Comparison of ENCODE assay signal across 14 cellular contexts in genomic region chr10:84172435-84173356, GRCh38. TPM values are rescaled to one million over a fixed set of nuclear protein-coding genes. Genes with fewer than 3 reads are reported as not detected.
A peak's percentile ranks its signal among the peaks of the same experiment; 100 is the strongest.
DNase-seq lines count a peak whose midpoint lies in the region; ATAC-seq, FAIRE-seq and TF ChIP-seq lines count a peak whose summit lies in the region.
"Had no signal": no experiment of that assay in that cellular context is flagged by ENCODE, and none has a peak within 500 bp of the region (broad histone marks: within the 10 kb centered on the region; RNA-seq: fewer than 3 reads in every experiment).

No MANE protein-coding gene starts in this region.

- no peaks in the 10 kb centered on the region for H3K9me3 Mint-ChIP-seq in natural killer cell

- no peaks in the 10 kb centered on the region for H3K36me3 Mint-ChIP-seq in natural killer cell
- H3K36me3 Mint-ChIP-seq: CD4-positive, CD25-positive, alpha-beta regulatory T cell had no signal

- DNase-seq in GM12891 (ENCODE audit: insufficient read length, low spot score) (no peak), GM20000 (ENCODE audit: low spot score) (peak; percentile 15), natural killer cell (no peak), erythroblast (lab: John Stamatoyannopoulos, UW) (no peak), NCI-H526 (lab: John Stamatoyannopoulos, UW) (no peak)
- DNase-seq in effector CD8-positive, alpha-beta T cell (lab: John Stamatoyannopoulos, UW), result no peak
- DNase-seq: activated naive CD4-positive, alpha-beta T cell treated with anti-CD3 and anti-CD28 coated beads, Interleukin-2, amount 50 U/mL, for 16 hours; CD4-positive, CD25-positive, alpha-beta regulatory T cell; NCI-H187; uterus had no signal

- intact Hi-C loops in natural killer cell (cut with micrococcal nuclease), result no loop called here

- peak; percentile 75 for FAIRE-seq in GM12891 (lab: Jason Lieb, UNC)

- no peak overlapping the region for H3K4me3 Mint-ChIP-seq in natural killer cell
- H3K4me3 Mint-ChIP-seq: CD4-positive, CD25-positive, alpha-beta regulatory T cell had no signal

- peak; percentile 42 for ATAC-seq in HG03097 (IDR thresholded peaks at IDR 0.05; ENCODE audit: low FRiP score, unreplicated experiment)
- peak; percentile 63 for ATAC-seq in esophagus mucosa
- no peak for ATAC-seq in natural killer cell

- no peaks in the 10 kb centered on the region for H3K27me3 Mint-ChIP-seq in natural killer cell (ENCODE audit: low read depth in 2 of 2)
- H3K27me3 Mint-ChIP-seq: CD4-positive, CD25-positive, alpha-beta regulatory T cell had no signal

- H3K27ac Mint-ChIP-seq in natural killer cell, result no peak overlapping the region
- H3K27ac Mint-ChIP-seq: CD4-positive, CD25-positive, alpha-beta regulatory T cell had no signal

- H3K4me1 Mint-ChIP-seq in natural killer cell, result peaks cover 4 to 10% of the 10 kb centered on the region in 2 donors

- TF ChIP-seq CTCF in GM20000 (IDR thresholded peaks at IDR 0.05; ENCODE audit: extremely low read depth, missing control alignments) (no peak), natural killer cell (IDR thresholded peaks at IDR 0.05) (no peak)

- no peak for TF ChIP-seq POLR2A in GM12891 (IDR thresholded peaks at IDR 0.05; ENCODE audit: low read depth, low read length)
- no peak for TF ChIP-seq POLR2A in erythroblast (IDR thresholded peaks at IDR 0.05; ENCODE audit: low read length)

TF ChIP-seq in GM12891, 5 proteins besides CTCF, POLR2A, EP300 and RAD21:
- TF ChIP-seq POLR2AphosphoS5 (IDR thresholded peaks at IDR 0.05; ENCODE audit: low read depth, low read length) (no peak), SPI1 (IDR thresholded peaks at IDR 0.05; ENCODE audit: low read depth, low read length) (no peak)

RNA-seq across cellular contexts. Expression of gene GPR15LG, which starts 0.9 kb away (rescaled TPM):
- not detected for polyA plus RNA-seq in GM12891 (2012; ENCODE audit: low read depth, missing spikeins)
- total RNA-seq in esophagus mucosa (404 TPM), natural killer cell (not detected)
- total RNA-seq: CD4-positive, CD25-positive, alpha-beta regulatory T cell; lung microvascular endothelial cell; T-helper 2 cell treated with Interferon-gamma antibody and Interleukin-4, amounts not matched to agents 100 ng/mL and 5 ng/mL, for 36 hours; uterus had no signal
- polyA plus RNA-seq: CD4-positive, CD25-positive, alpha-beta regulatory T cell had no signal

RNA-seq across cellular contexts. Expression of gene CDHR1, which starts 21.6 kb away (rescaled TPM):
- 0.19 TPM for polyA plus RNA-seq in GM12891 (2012; ENCODE audit: low read depth, missing spikeins)
- total RNA-seq in esophagus mucosa, result 29.0 TPM
- 1 to 10 TPM; 4.0 to 9.5 (median 6.5) TPM for total RNA-seq in natural killer cell
- total RNA-seq: T-helper 2 cell treated with Interferon-gamma antibody and Interleukin-4, amounts not matched to agents 100 ng/mL and 5 ng/mL, for 36 hours had no signal

RNA-seq across cellular contexts. Expression of gene GHITM, which starts 33.4 kb away (rescaled TPM):
- polyA plus RNA-seq in GM12891 (2012; ENCODE audit: low read depth, missing spikeins), result 121 TPM
- total RNA-seq in esophagus mucosa, result 142 TPM
- total RNA-seq in natural killer cell, result 10 to 100 TPM; 84.3 to 89.3 (median 87.9) TPM

RNA-seq across cellular contexts. Expression of gene LRIT2, which starts 52.6 kb away (rescaled TPM):
- not detected for polyA plus RNA-seq in GM12891 (2012; ENCODE audit: low read depth, missing spikeins)
- total RNA-seq in esophagus mucosa, result not detected
- not detected for total RNA-seq in natural killer cell
- total RNA-seq: CD4-positive, CD25-positive, alpha-beta regulatory T cell; lung microvascular endothelial cell; T-helper 2 cell treated with Interferon-gamma antibody and Interleukin-4, amounts not matched to agents 100 ng/mL and 5 ng/mL, for 36 hours; uterus had no signal
- polyA plus RNA-seq: CD4-positive, CD25-positive, alpha-beta regulatory T cell had no signal

Comparison
In these comparisons a context has a peak if more than half of its experiments do, and no peak if none do; other contexts are left out.
1. ATAC-seq: peak in HG03097 (single experiment) and esophagus mucosa (single experiment); none in natural killer cell (0 of 3).
2. RNA of gene GPR15LG, which starts 0.9 kb away (total RNA-seq): 404 TPM in esophagus mucosa (single experiment); not detected in natural killer cell; every median in the first group is over 100 times any median in the second.